Comparison of ENCODE assay signal across 1 cellular context in genomic region chr22:24555496-24556253, GRCh38.
A peak's percentile ranks its signal among the peaks of the same experiment; 100 is the strongest.
TF ChIP-seq lines count a peak whose summit lies in the region.

Gene SNRPD3 (plus strand): TSS chr22:24555999. CDS start chr22:24557675, 1,676 bp downstream.

TF ChIP-seq in K562, 482 proteins besides CTCF, POLR2A, EP300 and RAD21 (continued from another document and continues in another):
- TF ChIP-seq GATA2 (CRISPR knock-in tag; IDR thresholded peaks at IDR 0.05) (no peak), CREB3 (tag; conservative IDR thresholded peaks at IDR 0.05; ENCODE audit: low read depth) (no peak), SRSF3 (IDR thresholded peaks at IDR 0.05; ENCODE audit: insufficient read depth, low read length) (no peak), CREB1 (IDR thresholded peaks at IDR 0.05) (0 out of 2 replicates have a peak, but pooled peaks have one; percentile 38), CREB1 (CRISPR knock-in tag; IDR thresholded peaks at IDR 0.05) (no peak), ARHGAP35 (IDR thresholded peaks at IDR 0.05; ENCODE audit: partially characterized antibody) (no peak), ATF6 (CRISPR knock-in tag; IDR thresholded peaks at IDR 0.05) (no peak), ZNF561 (CRISPR knock-in tag; conservative IDR thresholded peaks at IDR 0.05) (no peak), CHD1 (IDR thresholded peaks at IDR 0.05; ENCODE audit: low read length) (no peak), WHSC1 (IDR thresholded peaks at IDR 0.05; ENCODE audit: low read length) (no peak), MXI1 (IDR thresholded peaks at IDR 0.05; ENCODE audit: low read depth, low read length) (no peak), LEF1 (IDR thresholded peaks at IDR 0.05) (peak; percentile 50; the same call in 1 of the 2 replicates), CBFB (CRISPR knock-in tag; IDR thresholded peaks at IDR 0.05) (no peak), PHB2 (IDR thresholded peaks at IDR 0.05; ENCODE audit: low read depth) (no peak), NFATC3 (IDR thresholded peaks at IDR 0.05) (no peak), ZNF655 (CRISPR knock-in tag; IDR thresholded peaks at IDR 0.05) (no peak), DMBX1 (CRISPR knock-in tag; IDR thresholded peaks at IDR 0.05; ENCODE audit: borderline replicate concordance) (no peak), FOXP1 (CRISPR knock-in tag; IDR thresholded peaks at IDR 0.05) (no peak), HCFC1 (IDR thresholded peaks at IDR 0.05; ENCODE audit: low read depth, low read length) (peak; percentile 81), ZFPM2 (CRISPR knock-in tag; IDR thresholded peaks at IDR 0.05) (no peak), JUNB (CRISPR knock-in tag; conservative IDR thresholded peaks at IDR 0.05) (no peak), ZFP91 (CRISPR knock-in tag; IDR thresholded peaks at IDR 0.05) (no peak), SMARCE1 (IDR thresholded peaks at IDR 0.05) (no peak), CREB5 (CRISPR knock-in tag; IDR thresholded peaks at IDR 0.05) (no peak), ETV6 (IDR thresholded peaks at IDR 0.05; ENCODE audit: borderline replicate concordance in 1 of 2, low read depth in 2 of 2, low read length in 1 of 2) (no peak), ETV6 (CRISPR knock-in tag; IDR thresholded peaks at IDR 0.05; ENCODE audit: borderline replicate concordance) (no peak), NCOA1 (IDR thresholded peaks at IDR 0.05; ENCODE audit: low read depth) (peak; percentile 97), MGA (IDR thresholded peaks at IDR 0.05) (peak; percentile 41; the same call in 1 of the 2 replicates), SREBF1 (IDR thresholded peaks at IDR 0.05; ENCODE audit: borderline replicate concordance, low read depth, low read length) (no peak), HDAC6 (IDR thresholded peaks at IDR 0.05; ENCODE audit: low read depth, low read length) (no peak), SNRNP70 (optimal IDR thresholded peaks at IDR 0.05; ENCODE audit: low read depth, low read length) (no peak), TGIF2 (CRISPR knock-in tag; IDR thresholded peaks at IDR 0.05) (no peak), ZFP36 (IDR thresholded peaks at IDR 0.05; ENCODE audit: low read depth, low read length, partially characterized antibody) (no peak), SMARCB1 (IDR thresholded peaks at IDR 0.05; ENCODE audit: insufficient read length, low read depth) (no peak), ZNF12 (CRISPR knock-in tag; IDR thresholded peaks at IDR 0.05) (no peak), ZNF431 (CRISPR knock-in tag; IDR thresholded peaks at IDR 0.05) (no peak), BDP1 (IDR thresholded peaks at IDR 0.05; ENCODE audit: insufficient read depth, insufficient read length) (no peak), MYC (IDR thresholded peaks at IDR 0.05; ENCODE audit: low read depth, low read length) (peak; percentile 86), MYC (CRISPR knock-in tag; IDR thresholded peaks at IDR 0.05; ENCODE audit: borderline replicate concordance, low read depth) (peak; percentile 60; the same call in 1 of the 2 replicates), IRF1 (CRISPR knock-in tag; IDR thresholded peaks at IDR 0.05; ENCODE audit: borderline replicate concordance) (no peak), ZNF696 (CRISPR knock-in tag; conservative IDR thresholded peaks at IDR 0.05) (no peak), ZNF639 (CRISPR knock-in tag; conservative IDR thresholded peaks at IDR 0.05 in 1 of 2, IDR thresholded peaks at IDR 0.05 in 1 of 2) (peak in 1 of 2 experiments; percentile 94; a peak in 2 of 4 replicates), ZNF764 (CRISPR knock-in tag; IDR thresholded peaks at IDR 0.05; ENCODE audit: low read depth) (no peak)
